In the genomic region with DNA sequence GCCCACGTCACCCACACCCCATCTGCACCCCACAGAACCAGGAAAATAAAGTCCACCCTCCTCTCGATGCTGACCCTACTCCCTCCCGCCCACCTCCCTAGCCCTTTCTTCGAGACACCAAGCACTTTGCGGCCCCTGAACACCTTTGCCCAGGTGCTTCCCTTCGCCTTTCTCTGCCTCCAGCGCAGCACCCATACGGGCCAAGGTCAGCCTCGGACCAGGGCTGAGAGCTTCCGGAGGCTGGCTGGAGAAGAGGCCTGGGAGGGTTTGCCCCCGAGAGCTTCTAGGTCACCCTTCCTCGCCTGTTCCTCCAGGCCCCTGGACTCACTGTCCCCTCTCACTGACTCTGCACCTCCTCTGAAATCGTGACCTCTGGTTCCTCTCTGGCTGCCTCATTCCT, we compare ENCODE assay signal across 14 cellular contexts. TPM values are rescaled to one million over a fixed set of nuclear protein-coding genes. Genes with fewer than 3 reads are reported as not detected.
DNase-seq lines count a peak whose midpoint lies in the region; ATAC-seq and TF ChIP-seq lines count a peak whose summit lies in the region.
"Had no signal": no experiment of that assay in that cellular context is flagged by ENCODE, and none has a peak within 500 bp of the region (broad histone marks: within the 10 kb centered on the region; RNA-seq: fewer than 3 reads in every experiment).

No MANE protein-coding gene starts in this region.

- DNase-seq in T-helper 1 cell = no peak
- DNase-seq in WTC11 (ENCODE audit: low spot score) = no peak
- no peak for DNase-seq in activated CD4-positive, CD25-positive, alpha-beta regulatory T cell (lab: John Stamatoyannopoulos, UW)
- no peak for DNase-seq in left lobe of liver (ENCODE audit: low spot score)
- DNase-seq: activated CD4-positive, alpha-beta T cell treated with anti-CD3 and anti-CD28 coated beads for 48 hours; activated naive CD4-positive, alpha-beta T cell treated with anti-CD3 and anti-CD28 coated beads, Interleukin-2, amount 50 U/mL, for 16 hours; effector CD4-positive, alpha-beta T cell; NCI-H1092 had no signal

- no peak overlapping the region for H3K9ac ChIP-seq in liver (ENCODE audit: low read depth in 1 of 2, low read length in 2 of 2)

- no peak for TF ChIP-seq RAD21 in liver (IDR thresholded peaks at IDR 0.05)

- H3K36me3 Mint-ChIP-seq in T-helper 1 cell treated with Interleukin-12 subunit alpha and Interleukin-12 subunit beta and Interleukin-4 antibody, amounts not matched to agents 30 μg/mL and 1 μg/mL, for 36 hours (ENCODE audit: low read depth) = no peaks in the 10 kb centered on the region
- H3K36me3 Mint-ChIP-seq in WTC11 = no peaks in the 10 kb centered on the region
- H3K36me3 Mint-ChIP-seq in stimulated activated memory B cell treated with anti-CD40 and anti-IgM and Interleukin-4, amounts not matched to agents 10 μg/mL and 1 μg/mL and 100 μg/mL, for 72 hours = no peaks in the 10 kb centered on the region

- POLR2A ChIA-PET in WTC11 (lab: Charles Lee) = interaction anchor here (1.5 kb wide), 1 partner anchor 20 kb away, joined by 4 read pairs; no protein-coding TSS in a partner anchor

- H3K4me3 ChIP-seq in liver (ENCODE audit: low read depth in 1 of 3, low read length in 3 of 3) = no peak overlapping the region

- H3K27me3 ChIP-seq in liver (ENCODE audit: control insufficient read depth in 4 of 4, insufficient read depth in 4 of 4, low read length in 3 of 4) = no peaks in the 10 kb centered on the region

- CTCF ChIA-PET in WTC11 (lab: Charles Lee) = interaction anchor here (0.6 to 3.5 kb wide), 14 partner anchors 8 to 514 kb away, joined by 3 to 42 read pairs (median 9); a partner anchor contains a TSS

- H3K4me3 Mint-ChIP-seq in T-helper 1 cell treated with Interleukin-12 subunit alpha and Interleukin-12 subunit beta and Interleukin-4 antibody, amounts not matched to agents 30 μg/mL and 1 μg/mL, for 36 hours = no peak overlapping the region
- peak overlapping the region; percentile 50 for H3K4me3 Mint-ChIP-seq in WTC11
- H3K4me3 Mint-ChIP-seq in stimulated activated memory B cell treated with anti-CD40 and anti-IgM and Interleukin-4, amounts not matched to agents 10 μg/mL and 1 μg/mL and 100 μg/mL, for 72 hours = peak overlapping the region; percentile 26

- no peak for ATAC-seq in WTC11
- ATAC-seq in stimulated activated memory B cell treated with anti-CD40 and anti-IgM and Interleukin-4, amounts not matched to agents 10 μg/mL and 1 μg/mL and 100 μg/mL, for 72 hours = no peak
- no peak for ATAC-seq in GM21723 (IDR thresholded peaks at IDR 0.05; ENCODE audit: unreplicated experiment)
- ATAC-seq in left lobe of liver = no peak

- H3K36me3 ChIP-seq in liver (ENCODE audit: control insufficient read depth in 4 of 4, insufficient read depth in 3 of 4, low read depth in 1 of 4, low read length in 3 of 4) = no peaks in the 10 kb centered on the region
- H3K36me3 ChIP-seq: SJSA1 had no signal

- H3K4me1 Mint-ChIP-seq in T-helper 1 cell treated with Interleukin-12 subunit alpha and Interleukin-12 subunit beta and Interleukin-4 antibody, amounts not matched to agents 30 μg/mL and 1 μg/mL, for 36 hours (ENCODE audit: low read depth) = peaks cover 2% of the 10 kb centered on the region
- peaks cover 14% of the 10 kb centered on the region for H3K4me1 Mint-ChIP-seq in WTC11
- H3K4me1 Mint-ChIP-seq in stimulated activated memory B cell treated with anti-CD40 and anti-IgM and Interleukin-4, amounts not matched to agents 10 μg/mL and 1 μg/mL and 100 μg/mL, for 72 hours = peaks cover 33% of the 10 kb centered on the region

- TF ChIP-seq CTCF in WTC11 (IDR thresholded peaks at IDR 0.05) (no peak), liver (IDR thresholded peaks at IDR 0.05; ENCODE audit: low read depth, low read length, missing input control) (no peak)

- peak overlapping the region; percentile 54 to 61 for H3K27ac ChIP-seq in liver (ENCODE audit: low read depth in 1 of 2, low read length in 2 of 2)

- no peaks in the 10 kb centered on the region for H3K9me3 Mint-ChIP-seq in T-helper 1 cell treated with Interleukin-12 subunit alpha and Interleukin-12 subunit beta and Interleukin-4 antibody, amounts not matched to agents 30 μg/mL and 1 μg/mL, for 36 hours
- H3K9me3 Mint-ChIP-seq in WTC11 = no peaks in the 10 kb centered on the region
- no peaks in the 10 kb centered on the region for H3K9me3 Mint-ChIP-seq in stimulated activated memory B cell treated with anti-CD40 and anti-IgM and Interleukin-4, amounts not matched to agents 10 μg/mL and 1 μg/mL and 100 μg/mL, for 72 hours

- H3K27ac Mint-ChIP-seq in T-helper 1 cell treated with Interleukin-12 subunit alpha and Interleukin-12 subunit beta and Interleukin-4 antibody, amounts not matched to agents 30 μg/mL and 1 μg/mL, for 36 hours = peak overlapping the region; percentile 10
- no peak overlapping the region for H3K27ac Mint-ChIP-seq in WTC11
- peak overlapping the region; percentile 39 for H3K27ac Mint-ChIP-seq in stimulated activated memory B cell treated with anti-CD40 and anti-IgM and Interleukin-4, amounts not matched to agents 10 μg/mL and 1 μg/mL and 100 μg/mL, for 72 hours

- peaks cover 44% of the 10 kb centered on the region for H3K27me3 Mint-ChIP-seq in T-helper 1 cell treated with Interleukin-12 subunit alpha and Interleukin-12 subunit beta and Interleukin-4 antibody, amounts not matched to agents 30 μg/mL and 1 μg/mL, for 36 hours (ENCODE audit: low read depth)
- H3K27me3 Mint-ChIP-seq in WTC11 (ENCODE audit: low read depth) = peaks cover 65% of the 10 kb centered on the region
- H3K27me3 Mint-ChIP-seq in stimulated activated memory B cell treated with anti-CD40 and anti-IgM and Interleukin-4, amounts not matched to agents 10 μg/mL and 1 μg/mL and 100 μg/mL, for 72 hours = peaks cover 74% of the 10 kb centered on the region

- H3K9me3 ChIP-seq in liver (ENCODE audit: control insufficient read depth in 4 of 4, low read length in 3 of 4) = no peaks in the 10 kb centered on the region
- H3K9me3 ChIP-seq: SJSA1 had no signal

- peaks cover 30 to 67% (median 49%) of the 10 kb centered on the region in 4 donors for H3K4me1 ChIP-seq in liver (ENCODE audit: control insufficient read depth in 4 of 4, insufficient read depth in 4 of 4, low read length in 3 of 4)

- WGBS in liver = 86% methylated on average over 13 of the region's 13 CpGs

TF ChIP-seq in WTC11, 78 proteins besides CTCF, POLR2A, EP300 and RAD21 (continues in another document):
- TF ChIP-seq NFE2L1 (CRISPR knock-in tag; IDR thresholded peaks at IDR 0.05) = no peak
- no peak for TF ChIP-seq SMAD3 (CRISPR knock-in tag; IDR thresholded peaks at IDR 0.05; ENCODE audit: borderline replicate concordance)
- TF ChIP-seq FOXJ3 (CRISPR knock-in tag; IDR thresholded peaks at IDR 0.05; ENCODE audit: borderline replicate concordance) = no peak
- no peak for TF ChIP-seq GTF2I (CRISPR knock-in tag; conservative IDR thresholded peaks at IDR 0.05)
- TF ChIP-seq, protein P1, sequence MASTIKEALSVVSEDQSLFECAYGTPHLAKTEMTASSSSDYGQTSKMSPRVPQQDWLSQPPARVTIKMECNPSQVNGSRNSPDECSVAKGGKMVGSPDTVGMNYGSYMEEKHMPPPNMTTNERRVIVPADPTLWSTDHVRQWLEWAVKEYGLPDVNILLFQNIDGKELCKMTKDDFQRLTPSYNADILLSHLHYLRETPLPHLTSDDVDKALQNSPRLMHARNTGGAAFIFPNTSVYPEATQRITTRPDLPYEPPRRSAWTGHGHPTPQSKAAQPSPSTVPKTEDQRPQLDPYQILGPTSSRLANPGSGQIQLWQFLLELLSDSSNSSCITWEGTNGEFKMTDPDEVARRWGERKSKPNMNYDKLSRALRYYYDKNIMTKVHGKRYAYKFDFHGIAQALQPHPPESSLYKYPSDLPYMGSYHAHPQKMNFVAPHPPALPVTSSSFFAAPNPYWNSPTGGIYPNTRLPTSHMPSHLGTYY (CRISPR knock-in tag; IDR thresholded peaks at IDR 0.05) = no peak
- TF ChIP-seq OVOL2 (CRISPR knock-in tag; IDR thresholded peaks at IDR 0.05; ENCODE audit: borderline replicate concordance) = no peak

TF ChIP-seq in liver, 16 proteins besides CTCF, POLR2A, EP300 and RAD21 (continues in another document):
- no peak for TF ChIP-seq FOXA2 (IDR thresholded peaks at IDR 0.05)
- TF ChIP-seq HNF4G (IDR thresholded peaks at IDR 0.05) = no peak
- peak; percentile 46 for TF ChIP-seq NR2F2 (IDR thresholded peaks at IDR 0.05)

RNA-seq across cellular contexts. Expression of a gene that starts 2.7 kb away (rescaled TPM):
- total RNA-seq in WTC11 (2021) (23.3 to 31.1 TPM (median 28.0 TPM) in 3 replicates), liver (10 to 100 TPM; 36.6 to 85.8 TPM), left lobe of liver (334 TPM)
- polyA plus RNA-seq in liver = 100 to 1,000 TPM in 1 of 2 donors, 10 to 100 TPM in 1; 62.4 to 205 TPM

RNA-seq across cellular contexts. Expression of a gene that starts 4.4 kb away (rescaled TPM):
- 15.2 to 28.6 TPM (median 22.0 TPM) in 3 replicates for total RNA-seq in WTC11 (2021)
- 1 to 10 TPM; 1.3 to 8.4 TPM for total RNA-seq in liver
- polyA plus RNA-seq in liver = 10 to 100 TPM in 1 of 2 donors, 1 to 10 TPM in 1; 9.9 to 20.6 TPM
- total RNA-seq in left lobe of liver = 8.5 TPM
- total RNA-seq: A172, SJSA1 had no signal

RNA-seq across cellular contexts. Expression of a gene that starts 14.4 kb away (rescaled TPM):
- total RNA-seq in WTC11 (2021) (53.9 to 66.4 TPM (median 55.5 TPM) in 3 replicates), liver (10 to 100 TPM; 12.8 to 19.7 TPM), left lobe of liver (29.9 TPM)
- polyA plus RNA-seq in liver = 10 to 100 TPM in 1 of 2 donors, 1 to 10 TPM in 1; 2.7 to 28.4 TPM

RNA-seq across cellular contexts. Expression of a gene that starts 23.6 kb away (rescaled TPM):
- total RNA-seq in WTC11 (2021) (90.5 to 93.4 TPM (median 93.3 TPM) in 3 replicates), liver (10 to 100 TPM; 10.4 to 12.7 TPM), left lobe of liver (109 TPM)
- polyA plus RNA-seq in liver = 100 to 1,000 TPM in 1 of 2 donors, 10 to 100 TPM in 1; 25.4 to 166 TPM

RNA-seq across cellular contexts. Expression of a gene that starts 23.8 kb away (rescaled TPM):
- total RNA-seq in WTC11 (2021) (103 to 134 TPM (median 117 TPM) in 3 replicates), liver (10 to 100 TPM; 28.3 to 51.2 TPM), left lobe of liver (117 TPM)
- polyA plus RNA-seq in liver = 10 to 100 TPM; 23.3 to 29.1 TPM
